ENCODE assay signal across 8 cellular contexts in the genomic region with DNA sequence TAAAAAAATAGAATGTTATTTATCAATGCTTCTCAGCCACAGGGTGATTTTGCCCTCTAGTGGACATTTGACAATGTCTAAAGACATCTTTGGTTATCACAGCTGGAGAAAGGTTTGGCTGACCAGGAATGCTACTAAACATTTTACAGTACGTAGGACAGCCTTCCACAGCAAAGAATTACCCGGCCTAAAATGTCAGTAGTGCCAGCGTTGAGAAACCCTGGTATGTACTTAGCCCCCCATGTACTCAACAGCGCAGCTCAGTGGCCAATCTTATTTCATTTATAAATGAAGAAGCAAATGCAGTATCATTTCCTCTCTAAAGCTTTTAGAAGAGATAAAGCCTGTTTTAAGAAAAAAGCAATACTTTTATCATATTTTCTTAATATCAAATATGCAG. TPM values are rescaled to one million over a fixed set of nuclear protein-coding genes. Genes with fewer than 3 reads are reported as not detected.
DNase-seq lines count a peak whose midpoint lies in the region; ATAC-seq, FAIRE-seq and TF ChIP-seq lines count a peak whose summit lies in the region.

No MANE protein-coding gene starts in this region.

- H3K4me3 ChIP-seq in CD4-positive, CD25-positive, alpha-beta regulatory T cell (ENCODE audit: low read depth, low read length) = peak overlapping the region; percentile 42
- H3K4me3 ChIP-seq in HCT116 (replicated peaks in 1 of 2; ENCODE audit: low read depth in 1 of 2, low read length in 2 of 2) (no peak overlapping the region), K562 (no peak overlapping the region), stomach (no peak overlapping the region)

- no peaks in the 10 kb centered on the region for H3K27me3 ChIP-seq in CD4-positive, CD25-positive, alpha-beta regulatory T cell (ENCODE audit: control insufficient read depth, insufficient read depth, low read length)
- H3K27me3 ChIP-seq in HCT116 (ENCODE audit: insufficient read depth, low read length) (no peaks in the 10 kb centered on the region), K562 (ENCODE audit: control insufficient read depth in 2 of 2, insufficient read depth in 2 of 2, low read length in 2 of 2) (no peaks in the 10 kb centered on the region), stomach (no peaks in the 10 kb centered on the region)

- peaks cover 80% of the 10 kb centered on the region for H3K4me1 ChIP-seq in CD4-positive, CD25-positive, alpha-beta regulatory T cell (ENCODE audit: control insufficient read depth, insufficient read depth, low read length, poor library complexity, severe bottlenecking)
- H3K4me1 ChIP-seq in HCT116 (ENCODE audit: control insufficient read depth in 1 of 2, insufficient read depth in 2 of 2, low read length in 2 of 2) = peaks cover 25 to 29% of the 10 kb centered on the region in 2 experiments
- peaks cover 12 to 24% of the 10 kb centered on the region in 2 experiments for H3K4me1 ChIP-seq in K562 (replicated peaks in 1 of 2; ENCODE audit: control insufficient read depth in 2 of 2, insufficient read depth in 2 of 2, low read length in 2 of 2)
- peaks cover 67 to 89% (median 84%) of the 10 kb centered on the region in 4 donors for H3K4me1 ChIP-seq in stomach

- DNase-seq in CD4-positive, CD25-positive, alpha-beta regulatory T cell = peak; percentile 23 to 75 (median 61)
- DNase-seq in HCT116 (ENCODE audit: low read depth, low spot score) = peak; percentile 48
- peak; percentile 38 for DNase-seq in RWPE1 (ENCODE audit: low spot score)
- peak in 2 of 4 experiments; percentile 19 to 47 for DNase-seq in K562 (ENCODE audit: extremely low read depth in 1 of 4, low spot score in 3 of 4)
- peak; percentile 39 for DNase-seq in kidney tubule cell (ENCODE audit: low spot score)
- no peak for DNase-seq in stomach

- BruUV-seq in HCT116 (replicated peaks; lab: Mats Ljungman, UMichigan) (no TSS peak), K562 (replicated peaks; lab: Mats Ljungman, UMichigan) (no TSS peak)

- peak overlapping the region in 3 of 4 donors; percentile 27 to 85 (median 83) for H3K4me3 Mint-ChIP-seq in CD4-positive, CD25-positive, alpha-beta regulatory T cell

- intact Hi-C loops in HCT116 (cut with micrococcal nuclease) (loop anchor here (5.0 kb wide), 1 partner anchor 94 kb away; no protein-coding TSS in a partner anchor), K562 (cut with micrococcal nuclease) (loop anchor here (2.0 to 10.0 kb wide), 4 partner anchors 36 to 134 kb away; a partner anchor contains a TSS), stomach (cut with DNase I; ENCODE audit: low total_unique reads) (no loop called here)

- H3K4me2 ChIP-seq in HCT116 (ENCODE audit: low read length) = no peak overlapping the region
- H3K4me2 ChIP-seq in K562 (ENCODE audit: insufficient read depth, low read length) = no peak overlapping the region

- POLR2A ChIA-PET in HCT116 (lab: Charles Lee) = interaction anchor here (1.4 to 1.6 kb wide), 2 partner anchors 10 to 57 kb away, joined by 4 to 8 read pairs; a partner anchor contains a TSS
- POLR2A ChIA-PET in RWPE1 (lab: Yijun Ruan, JAX; ENCODE audit: low non-redundant PET) = interaction anchor here (0.6 to 0.7 kb wide), 2 partner anchors 46 to 56 kb away, joined by 3 to 7 read pairs; no protein-coding TSS in a partner anchor
- POLR2A ChIA-PET in K562 (lab: Yijun Ruan, JAX) = interaction anchor here (1.0 to 2.1 kb wide), 6 partner anchors 9 to 55 kb away, joined by 3 to 19 read pairs (median 6); no protein-coding TSS in a partner anchor

- TF ChIP-seq EP300 in K562 (IDR thresholded peaks at IDR 0.05; ENCODE audit: low read length) = no peak
- no peak for TF ChIP-seq EP300 in stomach (IDR thresholded peaks at IDR 0.05)

- peak; percentile 79 for ATAC-seq in CD4-positive, CD25-positive, alpha-beta regulatory T cell (ENCODE audit: low read depth in 2 of 2)
- ATAC-seq in HCT116 (peak; percentile 71), K562 (peak; percentile 24), HG03025 (IDR thresholded peaks at IDR 0.05; ENCODE audit: low FRiP score, unreplicated experiment) (no peak), GM18498 (IDR thresholded peaks at IDR 0.05; ENCODE audit: unreplicated experiment) (no peak)

- H3K9me3 Mint-ChIP-seq in CD4-positive, CD25-positive, alpha-beta regulatory T cell = peaks cover 0 to 1% (median 0%) of the 10 kb centered on the region in 7 donors

- FAIRE-seq in K562 (lab: Jason Lieb, UNC) = no peak

- H4K20me1 ChIP-seq in HCT116 (ENCODE audit: insufficient read depth) (peaks cover 22% of the 10 kb centered on the region; the same call in 1 of the 2 replicates), K562 (replicated peaks; ENCODE audit: control insufficient read depth, insufficient read depth, low read length) (peaks cover 18% of the 10 kb centered on the region)

- CTCF ChIA-PET in HCT116 (lab: Charles Lee) = interaction anchor here (0.6 to 2.2 kb wide), 20 partner anchors 8 to 316 kb away, joined by 3 to 20 read pairs (median 4); a partner anchor contains a TSS
- CTCF ChIA-PET in RWPE1 (lab: Yijun Ruan, JAX) = interaction anchor here (0.5 to 1.6 kb wide), 17 partner anchors 8 to 281 kb away, joined by 3 to 7 read pairs (median 4); a partner anchor contains a TSS
- CTCF ChIA-PET in K562 (lab: Yijun Ruan, JAX; ENCODE audit: low intra/inter-chr PET ratio) = no interaction called here

- H3K79me2 ChIP-seq in HCT116 (ENCODE audit: insufficient read depth, low read length) (peaks cover 99% of the 10 kb centered on the region), K562 (ENCODE audit: control insufficient read depth, insufficient read depth, low read length) (peaks cover 94% of the 10 kb centered on the region)

- RAD21 ChIA-PET in HCT116 (lab: Charles Lee; ENCODE audit: low non-redundant PET in 1 of 2, low total read pairs in 2 of 2, uncharacterized antibody in 2 of 2, unreplicated experiment in 2 of 2) = interaction anchor here in 1 of 2 experiments (0.7 kb wide), 1 partner anchor 1074 kb away, joined by 4 read pairs; no protein-coding TSS in a partner anchor

- WGBS in K562 (ENCODE audit: insufficient coverage, low coverage, missing lambda C conversion rate) = 23% methylated on average over 4 of the region's 4 CpGs
- 8 to 14% (median 10%) methylated on average over 4 of the region's 4 CpGs for WGBS in stomach, 5 donors

- no peaks in the 10 kb centered on the region for H3K9me2 ChIP-seq in HCT116 (ENCODE audit: insufficient read depth)

- H3K27me3 Mint-ChIP-seq in CD4-positive, CD25-positive, alpha-beta regulatory T cell = no peaks in the 10 kb centered on the region

- TF ChIP-seq CTCF in HCT116 (IDR thresholded peaks at IDR 0.05 in 2 of 3, conservative IDR thresholded peaks at IDR 0.05 in 1 of 3; ENCODE audit: borderline replicate concordance in 1 of 3, insufficient read depth in 1 of 3, low read depth in 2 of 3, low read length in 2 of 3) (peak; percentile 81 to 98 (median 90)), RWPE1 (conservative IDR thresholded peaks at IDR 0.05; ENCODE audit: low read depth) (peak; percentile 86), K562 (IDR thresholded peaks at IDR 0.05 in 2 of 3, conservative IDR thresholded peaks at IDR 0.05 in 1 of 3; ENCODE audit: insufficient read depth in 2 of 3, low read depth in 1 of 3, low read length in 3 of 3) (peak; percentile 75 to 92 (median 83)), stomach (IDR thresholded peaks at IDR 0.05) (peak in 5 of 7 experiments; percentile 16 to 63 (median 50))

- H3K36me3 ChIP-seq in CD4-positive, CD25-positive, alpha-beta regulatory T cell (ENCODE audit: control insufficient read depth, insufficient read depth, low read length) = no peaks in the 10 kb centered on the region
- H3K36me3 ChIP-seq in HCT116 (ENCODE audit: control insufficient read depth in 1 of 2, insufficient read depth in 2 of 2, low read length in 2 of 2) = no peaks in the 10 kb centered on the region
- peaks cover 8% of the 10 kb centered on the region; the same call in 2 of the 3 replicates for H3K36me3 ChIP-seq in K562 (ENCODE audit: control insufficient read depth, insufficient read depth, low read length)
- no peaks in the 10 kb centered on the region for H3K36me3 ChIP-seq in stomach

- no peaks in the 10 kb centered on the region for H3K36me3 Mint-ChIP-seq in CD4-positive, CD25-positive, alpha-beta regulatory T cell

- no peaks in the 10 kb centered on the region for H3K9me1 ChIP-seq in K562 (ENCODE audit: control insufficient read depth, insufficient read depth, low read length)

- H3K9me3 ChIP-seq in CD4-positive, CD25-positive, alpha-beta regulatory T cell (ENCODE audit: control insufficient read depth in 2 of 2, low read length in 2 of 2) = no peaks in the 10 kb centered on the region
- H3K9me3 ChIP-seq in HCT116 (ENCODE audit: control insufficient read depth in 1 of 2, insufficient read depth in 1 of 2, low read depth in 1 of 2, low read length in 2 of 2) = no peaks in the 10 kb centered on the region
- H3K9me3 ChIP-seq in K562 (replicated peaks; ENCODE audit: control insufficient read depth, insufficient read depth, low read depth, low read length) = no peaks in the 10 kb centered on the region; the same call in 1 of the 2 replicates
- H3K9me3 ChIP-seq in stomach = no peaks in the 10 kb centered on the region

- no peak overlapping the region for H3K9ac ChIP-seq in HCT116 (ENCODE audit: low read length)
- no peak overlapping the region for H3K9ac ChIP-seq in K562 (ENCODE audit: insufficient read depth in 1 of 2, low read depth in 2 of 2, low read length in 2 of 2)

- H3K27ac ChIP-seq in CD4-positive, CD25-positive, alpha-beta regulatory T cell (ENCODE audit: insufficient read depth, low read length, poor library complexity, severe bottlenecking) = peak overlapping the region; percentile 51
- H3K27ac ChIP-seq in HCT116 (ENCODE audit: low read depth, low read length) (no peak overlapping the region; the same call in 1 of the 2 replicates), RWPE1 (peak overlapping the region; percentile 68), K562 (ENCODE audit: extremely low read depth, low read depth, low read length) (no peak overlapping the region), stomach (peak overlapping the region in 2 of 5 donors; percentile 33 to 66)

- TF ChIP-seq POLR2A in HCT116 (IDR thresholded peaks at IDR 0.05; ENCODE audit: borderline replicate concordance, extremely low read depth, insufficient read depth, insufficient read length) (no peak), K562 (conservative IDR thresholded peaks at IDR 0.05) (no peak), stomach (IDR thresholded peaks at IDR 0.05) (no peak)

- TF ChIP-seq RAD21 in HCT116 (IDR thresholded peaks at IDR 0.05; ENCODE audit: low read depth) = peak; percentile 67
- TF ChIP-seq RAD21 in K562 (CRISPR knock-in tag; conservative IDR thresholded peaks at IDR 0.05 in 1 of 2, IDR thresholded peaks at IDR 0.05 in 1 of 2) = peak; percentile 45 to 62; a peak in 3 of 4 replicates

- no peak overlapping the region for H2AFZ ChIP-seq in HCT116 (ENCODE audit: low read depth, low read length, poor library complexity, severe bottlenecking)
- no peak overlapping the region for H2AFZ ChIP-seq in K562 (ENCODE audit: low read depth, low read length)

- in situ Hi-C loops in K562 (cut with MboI) = no loop called here

- H3K27ac Mint-ChIP-seq in CD4-positive, CD25-positive, alpha-beta regulatory T cell = peak overlapping the region in 1 of 3 donors; percentile 65

- peaks cover 43 to 76% (median 61%) of the 10 kb centered on the region in 4 donors for H3K4me1 Mint-ChIP-seq in CD4-positive, CD25-positive, alpha-beta regulatory T cell

RNA-seq across cellular contexts. Expression of a gene that starts 5.8 kb away (rescaled TPM):
- 147 TPM for total RNA-seq in CD4-positive, CD25-positive, alpha-beta regulatory T cell
- 10 to 100 TPM; 33.5 to 41.6 (median 36.1) TPM for polyA plus RNA-seq in CD4-positive, CD25-positive, alpha-beta regulatory T cell
- total RNA-seq in HCT116 (2021; ENCODE audit: unreplicated experiment) = 72.5 TPM
- polyA plus RNA-seq in HCT116 (2012) = 58.5 and 65.3 TPM in 2 replicates
- total RNA-seq in K562 (2011; cell fraction: chromatin; rRNA removed; ENCODE audit: low replicate concordance) = 157 and 305 TPM in 2 replicates
- 86.7 and 110 TPM in 2 replicates for total RNA-seq in K562 (2011; cell fraction: nucleolus; rRNA removed)
- 139 and 215 TPM in 2 replicates for total RNA-seq in K562 (2011; cell fraction: nucleoplasm; rRNA removed)
- total RNA-seq in K562 (2014; rRNA removed) = 47.9 and 49.5 TPM in 2 replicates
- total RNA-seq in K562 (2014; rRNA removed; fragmentation: Illumina TruSeq; extraction: Trizol) = 57.5 and 60.4 TPM in 2 replicates
- 52.1 and 56.3 TPM in 2 replicates for total RNA-seq in K562 (2015; rRNA removed; fragmentation: Illumina TruSeq; extraction: Trizol)
- total RNA-seq in K562 (2021) = 54.1 and 63.1 TPM in 2 replicates
- 60.7 and 68.7 TPM in 2 replicates for polyA plus RNA-seq in K562 (2011; rRNA removed)
- polyA plus RNA-seq in K562 (2011; cell fraction: cytosol; rRNA removed) = 29.4 and 31.3 TPM in 2 replicates
- 59.4 and 59.9 TPM in 2 replicates for polyA plus RNA-seq in K562 (2011; cell fraction: nucleus; rRNA removed)
- 41.6 and 49.0 TPM in 2 replicates for polyA plus RNA-seq in K562 (2012)
- 54.9 and 65.3 TPM in 2 replicates for polyA plus RNA-seq in K562 (2014; fragmentation: Illumina TruSeq; extraction: Trizol)
- polyA plus RNA-seq in K562 (2014; fragmentation: Nextera tagmentation; extraction: Ambion mirVana) = 10 to 100 TPM; 10.1 to 18.2 TPM
- polyA plus RNA-seq in K562 (2014; rRNA removed) = 53.2 and 55.1 TPM in 2 replicates
- 95.3 and 99.4 TPM in 2 replicates for polyA minus RNA-seq in K562 (2011; rRNA and poly(A)+ RNA removed)
- polyA minus RNA-seq in K562 (2011; cell fraction: cytosol; rRNA and poly(A)+ RNA removed) = 20.8 and 26.0 TPM in 2 replicates
- polyA minus RNA-seq in K562 (2011; cell fraction: nucleus; rRNA and poly(A)+ RNA removed) = 54.3 and 101 TPM in 2 replicates
- 100 to 1,000 TPM in 4 of 5 donors, 10 to 100 TPM in 1; 85.8 to 157 (median 141) TPM for total RNA-seq in stomach
- polyA plus RNA-seq in stomach = 10 to 100 TPM; 52.6 to 62.0 (median 61.8) TPM

RNA-seq across cellular contexts. Expression of a gene that starts 57.0 kb away (rescaled TPM):
- total RNA-seq in CD4-positive, CD25-positive, alpha-beta regulatory T cell = 675 TPM
- 100 to 1,000 TPM; 364 to 387 (median 370) TPM for polyA plus RNA-seq in CD4-positive, CD25-positive, alpha-beta regulatory T cell
- 238 TPM for total RNA-seq in HCT116 (2021; ENCODE audit: unreplicated experiment)
- 220 and 254 TPM in 2 replicates for polyA plus RNA-seq in HCT116 (2012)
- 338 and 574 TPM in 2 replicates for total RNA-seq in K562 (2011; cell fraction: chromatin; rRNA removed; ENCODE audit: low replicate concordance)
- 188 and 198 TPM in 2 replicates for total RNA-seq in K562 (2011; cell fraction: nucleolus; rRNA removed)
- 241 and 245 TPM in 2 replicates for total RNA-seq in K562 (2011; cell fraction: nucleoplasm; rRNA removed)
- 118 and 174 TPM in 2 replicates for total RNA-seq in K562 (2014; rRNA removed)
- 197 and 205 TPM in 2 replicates for total RNA-seq in K562 (2014; rRNA removed; fragmentation: Illumina TruSeq; extraction: Trizol)
- total RNA-seq in K562 (2015; rRNA removed; fragmentation: Illumina TruSeq; extraction: Trizol) = 176 and 190 TPM in 2 replicates
- 278 and 314 TPM in 2 replicates for total RNA-seq in K562 (2021)
- 347 and 442 TPM in 2 replicates for polyA plus RNA-seq in K562 (2011; rRNA removed)
- polyA plus RNA-seq in K562 (2011; cell fraction: cytosol; rRNA removed) = 171 and 226 TPM in 2 replicates
- 223 and 263 TPM in 2 replicates for polyA plus RNA-seq in K562 (2011; cell fraction: nucleus; rRNA removed)
- 203 and 316 TPM in 2 replicates for polyA plus RNA-seq in K562 (2012)
- polyA plus RNA-seq in K562 (2014; fragmentation: Illumina TruSeq; extraction: Trizol) = 192 and 286 TPM in 2 replicates
- 100 to 1,000 TPM in 1 of 2 experiments, 10 to 100 TPM in 1; 92.7 to 126 TPM for polyA plus RNA-seq in K562 (2014; fragmentation: Nextera tagmentation; extraction: Ambion mirVana)
- 134 and 152 TPM in 2 replicates for polyA plus RNA-seq in K562 (2014; rRNA removed)
- polyA minus RNA-seq in K562 (2011; rRNA and poly(A)+ RNA removed) = 449 and 508 TPM in 2 replicates
- 113 and 158 TPM in 2 replicates for polyA minus RNA-seq in K562 (2011; cell fraction: cytosol; rRNA and poly(A)+ RNA removed)
- polyA minus RNA-seq in K562 (2011; cell fraction: nucleus; rRNA and poly(A)+ RNA removed) = 117 and 192 TPM in 2 replicates
- total RNA-seq in stomach = 100 to 1,000 TPM in 4 of 5 donors, 10 to 100 TPM in 1; 48.4 to 401 (median 202) TPM
- 10 to 100 TPM; 44.3 to 83.9 (median 51.9) TPM for polyA plus RNA-seq in stomach

Comparison
In these comparisons a context has a peak if more than half of its experiments do, and no peak if none do; other contexts are left out.
1. ATAC-seq: peak in CD4-positive, CD25-positive, alpha-beta regulatory T cell (2 of 2), HCT116 (single experiment) and K562 (single experiment); none in HG03025 (single experiment) and GM18498 (single experiment).
2. H3K27ac ChIP-seq: peak in CD4-positive, CD25-positive, alpha-beta regulatory T cell (single experiment) and RWPE1 (single experiment); none in HCT116 (single experiment) and K562 (single experiment).
3. Peak in every context shown above with its lines, with median percentiles within 50 percentile points of each other: CTCF ChIP-seq.